Comparison of ENCODE assay signal across 31 cellular contexts in the genomic region with DNA sequence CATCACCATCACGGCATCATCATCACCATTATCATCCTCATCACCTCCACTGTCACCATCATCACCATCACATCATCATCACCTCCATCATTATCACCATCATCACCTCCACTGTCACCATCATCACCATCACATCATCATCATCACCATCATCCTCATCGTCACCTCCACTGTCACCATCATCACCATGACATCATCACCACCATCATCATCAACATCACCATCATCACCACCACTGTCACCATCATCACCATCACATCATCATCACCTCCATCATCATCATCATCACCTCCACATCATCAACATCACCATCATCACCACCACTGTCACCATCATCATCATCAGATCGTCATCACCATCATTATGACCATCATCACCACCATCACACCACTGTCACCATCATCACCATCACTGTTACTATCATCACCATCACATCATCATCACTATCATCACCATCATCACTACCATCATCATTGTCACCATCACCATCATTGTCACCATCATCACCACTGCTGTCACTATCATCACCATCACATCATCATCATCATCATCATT. TPM values are rescaled to one million over a fixed set of nuclear protein-coding genes. Genes with fewer than 3 reads are reported as not detected.
"Had no signal": no experiment of that assay in that cellular context is flagged by ENCODE, and none has a peak within 500 bp of the region (broad histone marks: within the 10 kb centered on the region; RNA-seq: fewer than 3 reads in every experiment).

No MANE protein-coding gene starts in this region.

- H3K27me3 ChIP-seq: left lung, neural progenitor cell, spleen, upper lobe of right lung had no signal

- H3K4me1 ChIP-seq: left lung, lower lobe of right lung, upper lobe of right lung had no signal

- H2AFZ ChIP-seq: neural progenitor cell had no signal

- H3K27ac ChIP-seq: epithelial cell of prostate, esophagus squamous epithelium, heart right ventricle, left lung, lower lobe of right lung, neural progenitor cell, spleen, upper lobe of right lung, VCaP had no signal

- H3K27me3 Mint-ChIP-seq: activated naive CD8-positive, alpha-beta T cell treated with anti-CD3 and anti-CD28 coated beads, Interleukin-2, amount 10 ng/mL, durations not matched to agents 7 days and 5 days had no signal

- H3K4me1 Mint-ChIP-seq: neural progenitor cell had no signal

- H3K4me3 ChIP-seq: esophagus squamous epithelium, heart right ventricle, left lung, lower lobe of right lung, neural progenitor cell, spleen, thoracic aorta, upper lobe of right lung had no signal

- ATAC-seq: heart right ventricle, left lung, lower lobe of right lung, right cardiac atrium had no signal

- FAIRE-seq: TTC549 had no signal

- H3K4me2 ChIP-seq: neural progenitor cell had no signal

- H3K36me3 ChIP-seq: esophagus squamous epithelium, heart right ventricle, left lung, lower lobe of right lung, neural progenitor cell, spleen, thoracic aorta, upper lobe of right lung had no signal

- H3K27ac Mint-ChIP-seq: activated naive CD4-positive, alpha-beta T cell treated with anti-CD3 and anti-CD28 coated beads for 36 hours; activated naive CD8-positive, alpha-beta T cell treated with anti-CD3 and anti-CD28 coated beads, Interleukin-2, amount 10 ng/mL, durations not matched to agents 7 days and 5 days; activated T-helper 1 cell treated with anti-CD3 and anti-CD28 coated beads, Interleukin-12 subunit alpha, Interleukin-12 subunit beta, Interleukin-2, Interleukin-4 antibody, amounts not matched to agents 30 ng/mL and 10 ng/mL and 1 ng/mL, durations not matched to agents 14 hours and 24 hours and 36 hours; natural killer cell; neural progenitor cell; T-helper 1 cell treated with Interleukin-12 subunit alpha and Interleukin-12 subunit beta and Interleukin-4 antibody, amounts not matched to agents 30 μg/mL and 1 μg/mL, for 36 hours had no signal

- H3K9me3 Mint-ChIP-seq: activated T-helper 1 cell treated with anti-CD3 and anti-CD28 coated beads, Interleukin-12 subunit alpha, Interleukin-12 subunit beta, Interleukin-2, Interleukin-4 antibody, amounts not matched to agents 30 ng/mL and 10 ng/mL and 1 ng/mL, durations not matched to agents 14 hours and 24 hours and 36 hours had no signal

- DNase-seq: activated CD4-positive, alpha-beta T cell treated with anti-CD3 and anti-CD28 coated beads for 48 hours; activated CD4-positive, alpha-beta T cell treated with anti-CD3 and anti-CD28 coated beads, Interleukin-2, amount 50 U/mL, for 48 hours; activated CD8-positive, alpha-beta memory T cell treated with anti-CD3 and anti-CD28 coated beads, Interleukin-2, amount 50 U/mL, for 4 hours; activated effector memory CD4-positive, alpha-beta T cell treated with anti-CD3 and anti-CD28 coated beads, Interleukin-2, amount 50 U/mL, for 16 hours; activated naive CD4-positive, alpha-beta T cell treated with anti-CD3 and anti-CD28 coated beads for 36 hours; activated naive CD8-positive, alpha-beta T cell treated with anti-CD3 and anti-CD28 coated beads, Interleukin-2, amount 10 ng/mL, durations not matched to agents 7 days and 5 days; activated T-cell treated with anti-CD3 and anti-CD28 coated beads, Interleukin-2, amount 50 U/mL, for 1 hour; central memory CD4-positive, alpha-beta T cell; esophagus squamous epithelium; foreskin melanocyte; heart right ventricle; kidney glomerular epithelial cell; left lung; lower lobe of right lung; mesenchymal stem cell; natural killer cell; occipital lobe; right cardiac atrium; spleen; stimulated activated naive CD4-positive, alpha-beta T cell treated with Interleukin-2 at 50 U/mL for 16 hours; T-helper 9 cell; upper lobe of right lung had no signal

- H3K36me3 Mint-ChIP-seq: neural progenitor cell had no signal

- H3K4me3 Mint-ChIP-seq: activated naive CD4-positive, alpha-beta T cell treated with anti-CD3 and anti-CD28 coated beads for 36 hours; activated naive CD8-positive, alpha-beta T cell treated with anti-CD3 and anti-CD28 coated beads, Interleukin-2, amount 10 ng/mL, durations not matched to agents 7 days and 5 days; activated T-helper 1 cell treated with anti-CD3 and anti-CD28 coated beads, Interleukin-12 subunit alpha, Interleukin-12 subunit beta, Interleukin-2, Interleukin-4 antibody, amounts not matched to agents 30 ng/mL and 10 ng/mL and 1 ng/mL, durations not matched to agents 14 hours and 24 hours and 36 hours; natural killer cell; neural progenitor cell; T-helper 1 cell treated with Interleukin-12 subunit alpha and Interleukin-12 subunit beta and Interleukin-4 antibody, amounts not matched to agents 30 μg/mL and 1 μg/mL, for 36 hours had no signal

- H3K9ac ChIP-seq: neural progenitor cell had no signal

RNA-seq across cellular contexts. Expression of gene PARVG, which starts 32.8 kb away (rescaled TPM):
- total RNA-seq: glomerular endothelial cell, pulmonary artery endothelial cell had no signal
